13 cellular contexts compared by ENCODE assay signal in the genomic region with DNA sequence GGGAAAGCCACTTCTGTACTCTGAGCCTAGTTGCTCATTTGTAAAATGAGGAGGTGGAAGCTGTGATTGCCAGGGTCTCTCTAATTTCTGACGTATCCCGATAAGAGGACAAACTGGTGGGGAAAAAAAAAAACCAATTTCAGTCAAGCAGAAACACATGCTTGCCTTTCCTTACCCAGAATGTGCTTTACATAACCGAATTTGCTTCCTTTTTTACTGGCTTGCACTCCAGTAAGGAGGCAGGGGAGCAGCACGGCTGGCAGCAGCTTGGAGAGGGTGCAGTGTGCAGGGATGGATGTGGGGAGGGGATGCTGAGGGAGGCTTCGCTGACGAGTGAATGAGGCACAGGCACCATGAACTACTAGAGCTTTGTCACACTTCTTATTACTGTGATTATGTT.
DNase-seq lines count a peak whose midpoint lies in the region; ATAC-seq and TF ChIP-seq lines count a peak whose summit lies in the region.
"Had no signal": no experiment of that assay in that cellular context is flagged by ENCODE, and none has a peak within 500 bp of the region (broad histone marks: within the 10 kb centered on the region; RNA-seq: fewer than 3 reads in every experiment).

No MANE protein-coding gene starts in this region.

- no peak for TF ChIP-seq CTCF in GM23338 (conservative IDR thresholded peaks at IDR 0.05; ENCODE audit: low read depth in 2 of 2)

- H3K4me1 ChIP-seq in BLaER1 (peaks cover 100% of the 10 kb centered on the region), GM23338 (ENCODE audit: insufficient read depth) (no peaks in the 10 kb centered on the region)

- H3K36me3 Mint-ChIP-seq in GM23338 (ENCODE audit: low read depth): no peaks in the 10 kb centered on the region

- DNase-seq in Ammon's horn (ENCODE audit: low spot score) (peak; percentile 53), NCI-H1694 treated with DMSO at 0.1 percent for 48 hours (lab: John Stamatoyannopoulos, UW) (peak; percentile 95), islet precursor cell (peak; percentile 25), GM23338 (ENCODE audit: low spot score) (no peak)
- DNase-seq: EL; NCI-H2029; NCI-H526; NK-92 treated with Interleukin-12 subunit alpha and Interleukin-12 subunit beta, amount 100 ng/mL, for 24 hours had no signal

- no peaks in the 10 kb centered on the region for H3K27me3 Mint-ChIP-seq in GM23338 (ENCODE audit: insufficient read depth, low read depth, poor library complexity)

- H3K27ac Mint-ChIP-seq in GM23338: no peak overlapping the region

- peaks cover 4% of the 10 kb centered on the region; the same call in 1 of the 3 replicates for H3K4me1 Mint-ChIP-seq in GM23338

- H3F3A ChIP-seq in GM23338 (replicated peaks; ENCODE audit: low read depth): no peaks in the 10 kb centered on the region

- H3K4me3 ChIP-seq in BLaER1 (no peak overlapping the region), GM23338 (no peak overlapping the region)
- H3K4me3 ChIP-seq: K562 had no signal

- H3K9me3 Mint-ChIP-seq in GM23338: no peaks in the 10 kb centered on the region

- H3K9me3 ChIP-seq in BLaER1: no peaks in the 10 kb centered on the region

- H4K20me1 ChIP-seq in BLaER1: no peaks in the 10 kb centered on the region
- H4K20me1 ChIP-seq in GM23338 (replicated peaks; ENCODE audit: insufficient read depth): no peaks in the 10 kb centered on the region

- peak overlapping the region; percentile 58 for H3K9ac ChIP-seq in BLaER1

- no peaks in the 10 kb centered on the region for H3K9me2 ChIP-seq in GM23338 (ENCODE audit: insufficient read depth)

- H3K4me2 ChIP-seq in BLaER1 (peak overlapping the region; percentile 79), GM23338 (no peak overlapping the region)

- H3K4me3 Mint-ChIP-seq in GM23338: no peak overlapping the region

- H3K27me3 ChIP-seq in BLaER1 (no peaks in the 10 kb centered on the region), GM23338 (ENCODE audit: insufficient read depth) (no peaks in the 10 kb centered on the region)

- H3K36me3 ChIP-seq in BLaER1: no peaks in the 10 kb centered on the region
- no peaks in the 10 kb centered on the region for H3K36me3 ChIP-seq in GM23338 (ENCODE audit: insufficient read depth)

- no peak for ATAC-seq in HG03095 (IDR thresholded peaks at IDR 0.05; ENCODE audit: unreplicated experiment)
- no peak for ATAC-seq in GM23338
- ATAC-seq in GM19328 (IDR thresholded peaks at IDR 0.05; ENCODE audit: unreplicated experiment): no peak
- ATAC-seq: K562, SK-N-SH treated with all-trans-retinoic acid at 6 μM for 48 hours had no signal

- no peaks in the 10 kb centered on the region for H3K79me2 ChIP-seq in GM23338 (replicated peaks; ENCODE audit: insufficient read depth)

- H3K27ac ChIP-seq in BLaER1 (peak overlapping the region; percentile 92), GM23338 (ENCODE audit: low read depth) (no peak overlapping the region)

- H2AFZ ChIP-seq in GM23338: no peak overlapping the region

TF ChIP-seq in GM23338, 12 proteins besides CTCF, POLR2A, EP300 and RAD21:
- TF ChIP-seq EZH2phosphoT487 (IDR thresholded peaks at IDR 0.05; ENCODE audit: unreplicated experiment) (no peak), ETS1 (IDR thresholded peaks at IDR 0.05) (no peak), REST (IDR thresholded peaks at IDR 0.05; ENCODE audit: unreplicated experiment) (no peak)
- TF ChIP-seq, protein P1, sequence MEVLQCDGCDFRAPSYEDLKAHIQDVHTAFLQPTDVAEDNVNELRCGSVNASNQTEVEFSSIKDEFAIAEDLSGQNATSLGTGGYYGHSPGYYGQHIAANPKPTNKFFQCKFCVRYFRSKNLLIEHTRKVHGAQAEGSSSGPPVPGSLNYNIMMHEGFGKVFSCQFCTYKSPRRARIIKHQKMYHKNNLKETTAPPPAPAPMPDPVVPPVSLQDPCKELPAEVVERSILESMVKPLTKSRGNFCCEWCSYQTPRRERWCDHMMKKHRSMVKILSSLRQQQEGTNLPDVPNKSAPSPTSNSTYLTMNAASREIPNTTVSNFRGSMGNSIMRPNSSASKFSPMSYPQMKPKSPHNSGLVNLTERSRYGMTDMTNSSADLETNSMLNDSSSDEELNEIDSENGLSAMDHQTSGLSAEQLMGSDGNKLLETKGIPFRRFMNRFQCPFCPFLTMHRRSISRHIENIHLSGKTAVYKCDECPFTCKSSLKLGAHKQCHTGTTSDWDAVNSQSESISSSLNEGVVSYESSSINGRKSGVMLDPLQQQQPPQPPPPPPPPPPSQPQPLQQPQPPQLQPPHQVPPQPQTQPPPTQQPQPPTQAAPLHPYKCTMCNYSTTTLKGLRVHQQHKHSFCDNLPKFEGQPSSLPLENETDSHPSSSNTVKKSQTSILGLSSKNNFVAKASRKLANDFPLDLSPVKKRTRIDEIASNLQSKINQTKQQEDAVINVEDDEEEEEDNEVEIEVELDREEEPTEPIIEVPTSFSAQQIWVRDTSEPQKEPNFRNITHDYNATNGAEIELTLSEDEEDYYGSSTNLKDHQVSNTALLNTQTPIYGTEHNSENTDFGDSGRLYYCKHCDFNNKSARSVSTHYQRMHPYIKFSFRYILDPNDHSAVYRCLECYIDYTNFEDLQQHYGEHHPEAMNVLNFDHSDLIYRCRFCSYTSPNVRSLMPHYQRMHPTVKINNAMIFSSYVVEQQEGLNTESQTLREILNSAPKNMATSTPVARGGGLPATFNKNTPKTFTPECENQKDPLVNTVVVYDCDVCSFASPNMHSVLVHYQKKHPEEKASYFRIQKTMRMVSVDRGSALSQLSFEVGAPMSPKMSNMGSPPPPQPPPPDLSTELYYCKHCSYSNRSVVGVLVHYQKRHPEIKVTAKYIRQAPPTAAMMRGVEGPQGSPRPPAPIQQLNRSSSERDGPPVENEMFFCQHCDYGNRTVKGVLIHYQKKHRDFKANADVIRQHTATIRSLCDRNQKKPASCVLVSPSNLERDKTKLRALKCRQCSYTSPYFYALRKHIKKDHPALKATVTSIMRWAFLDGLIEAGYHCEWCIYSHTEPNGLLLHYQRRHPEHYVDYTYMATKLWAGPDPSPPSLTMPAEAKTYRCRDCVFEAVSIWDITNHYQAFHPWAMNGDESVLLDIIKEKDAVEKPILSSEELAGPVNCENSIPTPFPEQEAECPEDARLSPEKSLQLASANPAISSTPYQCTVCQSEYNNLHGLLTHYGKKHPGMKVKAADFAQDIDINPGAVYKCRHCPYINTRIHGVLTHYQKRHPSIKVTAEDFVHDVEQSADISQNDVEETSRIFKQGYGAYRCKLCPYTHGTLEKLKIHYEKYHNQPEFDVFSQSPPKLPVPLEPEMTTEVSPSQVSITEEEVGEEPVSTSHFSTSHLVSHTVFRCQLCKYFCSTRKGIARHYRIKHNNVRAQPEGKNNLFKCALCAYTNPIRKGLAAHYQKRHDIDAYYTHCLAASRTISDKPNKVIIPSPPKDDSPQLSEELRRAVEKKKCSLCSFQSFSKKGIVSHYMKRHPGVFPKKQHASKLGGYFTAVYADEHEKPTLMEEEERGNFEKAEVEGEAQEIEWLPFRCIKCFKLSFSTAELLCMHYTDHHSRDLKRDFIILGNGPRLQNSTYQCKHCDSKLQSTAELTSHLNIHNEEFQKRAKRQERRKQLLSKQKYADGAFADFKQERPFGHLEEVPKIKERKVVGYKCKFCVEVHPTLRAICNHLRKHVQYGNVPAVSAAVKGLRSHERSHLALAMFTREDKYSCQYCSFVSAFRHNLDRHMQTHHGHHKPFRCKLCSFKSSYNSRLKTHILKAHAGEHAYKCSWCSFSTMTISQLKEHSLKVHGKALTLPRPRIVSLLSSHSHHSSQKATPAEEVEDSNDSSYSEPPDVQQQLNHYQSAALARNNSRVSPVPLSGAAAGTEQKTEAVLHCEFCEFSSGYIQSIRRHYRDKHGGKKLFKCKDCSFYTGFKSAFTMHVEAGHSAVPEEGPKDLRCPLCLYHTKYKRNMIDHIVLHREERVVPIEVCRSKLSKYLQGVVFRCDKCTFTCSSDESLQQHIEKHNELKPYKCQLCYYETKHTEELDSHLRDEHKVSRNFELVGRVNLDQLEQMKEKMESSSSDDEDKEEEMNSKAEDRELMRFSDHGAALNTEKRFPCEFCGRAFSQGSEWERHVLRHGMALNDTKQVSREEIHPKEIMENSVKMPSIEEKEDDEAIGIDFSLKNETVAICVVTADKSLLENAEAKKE (CRISPR knock-in tag; IDR thresholded peaks at IDR 0.05): no peak
